17 cellular contexts compared by ENCODE assay signal in genomic region chr10:22539579-22540160, GRCh38.
DNase-seq lines count a peak whose midpoint lies in the region; ATAC-seq and TF ChIP-seq lines count a peak whose summit lies in the region.
"Had no signal": no experiment of that assay in that cellular context is flagged by ENCODE, and none has a peak within 500 bp of the region (broad histone marks: within the 10 kb centered on the region; RNA-seq: fewer than 3 reads in every experiment).

No MANE protein-coding gene starts in this region.

- intact Hi-C loops in CD8-positive, alpha-beta T cell (cut with DNase I, micrococcal nuclease) = no loop called here

- peaks cover 3% of the 10 kb centered on the region for H3K4me1 Mint-ChIP-seq in CD8-positive, alpha-beta T cell (ENCODE audit: low read depth)
- H3K4me1 Mint-ChIP-seq in activated naive CD8-positive, alpha-beta T cell treated with anti-CD3 and anti-CD28 coated beads, Interleukin-2, amount 10 ng/mL, durations not matched to agents 7 days and 5 days = peaks cover 6% of the 10 kb centered on the region
- H3K4me1 Mint-ChIP-seq in natural killer cell treated with Interleukin-12 subunit alpha and Interleukin-12 subunit beta and Interleukin-15 and Interleukin-18, amount 100 ng/mL, for 72 hours (ENCODE audit: low read depth in 2 of 2) = peaks cover 4 to 26% of the 10 kb centered on the region in 2 donors

- H3K36me3 Mint-ChIP-seq in CD8-positive, alpha-beta T cell = peaks cover 96% of the 10 kb centered on the region
- H3K36me3 Mint-ChIP-seq in activated naive CD8-positive, alpha-beta T cell treated with anti-CD3 and anti-CD28 coated beads, Interleukin-2, amount 10 ng/mL, durations not matched to agents 7 days and 5 days = peaks cover 55% of the 10 kb centered on the region
- peaks cover 25% of the 10 kb centered on the region for H3K36me3 Mint-ChIP-seq in natural killer cell treated with Interleukin-12 subunit alpha and Interleukin-12 subunit beta and Interleukin-15 and Interleukin-18, amount 100 ng/mL, for 72 hours

- no peak for ATAC-seq in CD8-positive, alpha-beta T cell
- ATAC-seq in activated naive CD8-positive, alpha-beta T cell treated with anti-CD3 and anti-CD28 coated beads, Interleukin-2, amount 10 ng/mL, durations not matched to agents 7 days and 5 days (ENCODE audit: low read depth) = no peak
- no peak for ATAC-seq in natural killer cell treated with Interleukin-12 subunit alpha and Interleukin-12 subunit beta and Interleukin-15 and Interleukin-18, amount 100 ng/mL, for 72 hours
- ATAC-seq in GM19455 (IDR thresholded peaks at IDR 0.05; ENCODE audit: unreplicated experiment) (no peak), HG03039 (IDR thresholded peaks at IDR 0.05; ENCODE audit: unreplicated experiment) (no peak)
- ATAC-seq: Right ventricle myocardium inferior had no signal

- no peaks in the 10 kb centered on the region for H3K9me3 Mint-ChIP-seq in CD8-positive, alpha-beta T cell
- H3K9me3 Mint-ChIP-seq in activated naive CD8-positive, alpha-beta T cell treated with anti-CD3 and anti-CD28 coated beads, Interleukin-2, amount 10 ng/mL, durations not matched to agents 7 days and 5 days = no peaks in the 10 kb centered on the region
- H3K9me3 Mint-ChIP-seq in natural killer cell treated with Interleukin-12 subunit alpha and Interleukin-12 subunit beta and Interleukin-15 and Interleukin-18, amount 100 ng/mL, for 72 hours = no peaks in the 10 kb centered on the region

- DNase-seq in CD8-positive, alpha-beta T cell = no peak
- DNase-seq in ELF-1 (ENCODE audit: low read depth, low spot score) (peak; percentile 42), NCI-H2029 (lab: John Stamatoyannopoulos, UW) (no peak)
- DNase-seq in activated naive CD8-positive, alpha-beta T cell treated with anti-CD3 and anti-CD28 coated beads, Interleukin-2, amount 10 ng/mL, durations not matched to agents 7 days and 5 days = no peak
- DNase-seq in natural killer cell treated with Interleukin-12 subunit alpha and Interleukin-12 subunit beta and Interleukin-15 and Interleukin-18, amount 100 ng/mL, for 72 hours (ENCODE audit: low spot score) = no peak
- DNase-seq in effector CD4-positive, alpha-beta T cell = no peak
- DNase-seq: COR-L47, DMS53, HCEC 1CT, KBM-7, NCI-H1694 treated with DMSO at 0.1 percent for 48 hours, NCI-H510A, NCI-H82 had no signal

- peaks cover 5% of the 10 kb centered on the region for H3K4me1 ChIP-seq in CD8-positive, alpha-beta T cell (ENCODE audit: insufficient read depth, low read length)

- peak overlapping the region; percentile 58 for H3K27ac Mint-ChIP-seq in CD8-positive, alpha-beta T cell
- peak overlapping the region; percentile 66 for H3K27ac Mint-ChIP-seq in activated naive CD8-positive, alpha-beta T cell treated with anti-CD3 and anti-CD28 coated beads, Interleukin-2, amount 10 ng/mL, durations not matched to agents 7 days and 5 days
- H3K27ac Mint-ChIP-seq in natural killer cell treated with Interleukin-12 subunit alpha and Interleukin-12 subunit beta and Interleukin-15 and Interleukin-18, amount 100 ng/mL, for 72 hours = peak overlapping the region; percentile 21 to 52

- H3K27me3 ChIP-seq in CD8-positive, alpha-beta T cell (ENCODE audit: insufficient read depth, low read length) = no peaks in the 10 kb centered on the region

- H3K4me3 Mint-ChIP-seq in CD8-positive, alpha-beta T cell = no peak overlapping the region
- no peak overlapping the region for H3K4me3 Mint-ChIP-seq in activated naive CD8-positive, alpha-beta T cell treated with anti-CD3 and anti-CD28 coated beads, Interleukin-2, amount 10 ng/mL, durations not matched to agents 7 days and 5 days
- no peak overlapping the region for H3K4me3 Mint-ChIP-seq in natural killer cell treated with Interleukin-12 subunit alpha and Interleukin-12 subunit beta and Interleukin-15 and Interleukin-18, amount 100 ng/mL, for 72 hours

- H3K27me3 Mint-ChIP-seq in CD8-positive, alpha-beta T cell (ENCODE audit: low read depth) = no peaks in the 10 kb centered on the region
- H3K27me3 Mint-ChIP-seq in activated naive CD8-positive, alpha-beta T cell treated with anti-CD3 and anti-CD28 coated beads, Interleukin-2, amount 10 ng/mL, durations not matched to agents 7 days and 5 days = no peaks in the 10 kb centered on the region
- no peaks in the 10 kb centered on the region for H3K27me3 Mint-ChIP-seq in natural killer cell treated with Interleukin-12 subunit alpha and Interleukin-12 subunit beta and Interleukin-15 and Interleukin-18, amount 100 ng/mL, for 72 hours

- H3K27ac ChIP-seq in CD8-positive, alpha-beta T cell (ENCODE audit: low read depth, low read length) = no peak overlapping the region
- H3K27ac ChIP-seq: SK-N-MC had no signal

- CTCF ChIA-PET in CD8-positive, alpha-beta T cell (lab: Charles Lee) = interaction anchor here (0.6 kb wide), 1 partner anchor 157 kb away, joined by 3 read pairs; no protein-coding TSS in a partner anchor

- H3K9me3 ChIP-seq in CD8-positive, alpha-beta T cell (ENCODE audit: low read length) = no peaks in the 10 kb centered on the region

- H3K4me3 ChIP-seq in CD8-positive, alpha-beta T cell (ENCODE audit: low read depth, low read length) = no peak overlapping the region
- H3K4me3 ChIP-seq: SK-N-MC had no signal

- POLR2A ChIA-PET in CD8-positive, alpha-beta T cell (lab: Charles Lee) = no interaction called here
- POLR2A ChIA-PET in activated naive CD8-positive, alpha-beta T cell treated with anti-CD3 and anti-CD28 coated beads, Interleukin-2, amount 10 ng/mL, durations not matched to agents 7 days and 5 days (lab: Charles Lee) = no interaction called here

- TF ChIP-seq CTCF in CD8-positive, alpha-beta T cell (IDR thresholded peaks at IDR 0.05) = no peak

- peaks cover 58% of the 10 kb centered on the region for H3K36me3 ChIP-seq in CD8-positive, alpha-beta T cell (ENCODE audit: insufficient read depth, low read length)
